ENCODE assay signal across 6 cellular contexts in genomic region chr19:6598267-6598892, GRCh38. TPM values are rescaled to one million over a fixed set of nuclear protein-coding genes. Genes with fewer than 3 reads are reported as not detected.
"Had no signal": no experiment of that assay in that cellular context is flagged by ENCODE, and none has a peak within 500 bp of the region (broad histone marks: within the 10 kb centered on the region; RNA-seq: fewer than 3 reads in every experiment).

No MANE protein-coding gene starts in this region.

RNA-seq across cellular contexts. Expression of gene CD70, which starts 7.4 kb away (rescaled TPM):
- total RNA-seq: breast epithelium; frontal cortex; mesenteric fat pad; naive thymus-derived CD8-positive, alpha-beta T cell; pulmonary artery endothelial cell; thoracic aorta had no signal
